2 cellular contexts compared by ENCODE assay signal in genomic region chr3:111975131-111975530, GRCh38.
TF ChIP-seq lines count a peak whose summit lies in the region.

No MANE protein-coding gene starts in this region.

TF ChIP-seq in IMR-90, 13 proteins besides CTCF, POLR2A, EP300 and RAD21:
- peak; percentile 85 for TF ChIP-seq CEBPB (IDR thresholded peaks at IDR 0.05; ENCODE audit: low read depth, low read length)
- TF ChIP-seq NFE2L2 (IDR thresholded peaks at IDR 0.05; ENCODE audit: low read depth, low read length), result no peak

TF ChIP-seq in H1, 55 proteins besides CTCF, POLR2A, EP300 and RAD21:
- TF ChIP-seq SP1 (IDR thresholded peaks at IDR 0.05; ENCODE audit: low read depth, low read length), result no peak
- TF ChIP-seq RFX5 (IDR thresholded peaks at IDR 0.05; ENCODE audit: borderline replicate concordance, low read depth, low read length), result no peak
- TF ChIP-seq TCF12 (IDR thresholded peaks at IDR 0.05; ENCODE audit: low read depth, low read length), result no peak
- no peak for TF ChIP-seq FOSL1 (IDR thresholded peaks at IDR 0.05; ENCODE audit: insufficient read depth, low read depth, low read length)
- TF ChIP-seq YY1 (IDR thresholded peaks at IDR 0.05; ENCODE audit: low read depth, low read length), result no peak
- no peak for TF ChIP-seq TEAD4 (IDR thresholded peaks at IDR 0.05; ENCODE audit: low read depth, low read length)
- TF ChIP-seq CEBPB (IDR thresholded peaks at IDR 0.05; ENCODE audit: low read depth, low read length), result peak; percentile 15; the same call in 1 of the 2 replicates
